ENCODE assay signal across 18 cellular contexts in genomic region chr21:30769724-30770431, GRCh38. TPM values are rescaled to one million over a fixed set of nuclear protein-coding genes. Genes with fewer than 3 reads are reported as not detected.
DNase-seq lines count a peak whose midpoint lies in the region; ATAC-seq and TF ChIP-seq lines count a peak whose summit lies in the region.
"Had no signal": no experiment of that assay in that cellular context is flagged by ENCODE, and none has a peak within 500 bp of the region (broad histone marks: within the 10 kb centered on the region; RNA-seq: fewer than 3 reads in every experiment).

No MANE protein-coding gene starts in this region.

- no peak overlapping the region for H3K4me3 Mint-ChIP-seq in activated naive CD8-positive, alpha-beta T cell treated with anti-CD3 and anti-CD28 coated beads for 36 hours
- H3K4me3 Mint-ChIP-seq: CD4-positive, CD25-positive, alpha-beta regulatory T cell; CD8-positive, alpha-beta memory T cell; GM23338; HFFc6 had no signal

- POLR2A ChIA-PET in HEK293 (lab: Yijun Ruan, JAX) (no interaction called here), RWPE1 (lab: Yijun Ruan, JAX; ENCODE audit: low non-redundant PET) (no interaction called here)

- TF ChIP-seq CTCF in HEK293 (tag by site-specific recombination; IDR thresholded peaks at IDR 0.05), result no peak
- TF ChIP-seq CTCF in RWPE1 (conservative IDR thresholded peaks at IDR 0.05; ENCODE audit: low read depth), result no peak
- TF ChIP-seq CTCF in epithelial cell of esophagus (IDR thresholded peaks at IDR 0.05; ENCODE audit: insufficient read depth, low read depth, low read length, missing control alignments), result no peak
- no peak for TF ChIP-seq CTCF in lower lobe of right lung (IDR thresholded peaks at IDR 0.05)

- peaks cover 8% of the 10 kb centered on the region for H3K27me3 Mint-ChIP-seq in activated naive CD8-positive, alpha-beta T cell treated with anti-CD3 and anti-CD28 coated beads for 36 hours
- H3K27me3 Mint-ChIP-seq: CD4-positive, CD25-positive, alpha-beta regulatory T cell; CD8-positive, alpha-beta memory T cell had no signal

- H3K4me1 ChIP-seq in HEK293 (ENCODE audit: control insufficient read depth, insufficient read depth, low read length), result no peaks in the 10 kb centered on the region
- H3K4me1 ChIP-seq in lower lobe of right lung, result no peaks in the 10 kb centered on the region
- H3K4me1 ChIP-seq: BE2C had no signal

- peak; percentile 57 for DNase-seq in RWPE1 (ENCODE audit: low spot score)
- DNase-seq in epithelial cell of esophagus (ENCODE audit: low read depth), result peak; percentile 3
- DNase-seq in NCI-H2196 (lab: John Stamatoyannopoulos, UW; ENCODE audit: unreplicated experiment), result no peak
- DNase-seq in lower lobe of right lung, result no peak
- DNase-seq in NOMO-1 treated with dmso at 0.1 percent for 144 hours (lab: John Stamatoyannopoulos, UW; ENCODE audit: unreplicated experiment), result no peak
- DNase-seq in activated naive CD8-positive, alpha-beta T cell treated with anti-CD3 and anti-CD28 coated beads for 36 hours, result no peak
- DNase-seq: ACHN; BE2C; C1 segment of cervical spinal cord; CD4-positive, CD25-positive, alpha-beta regulatory T cell; CD8-positive, alpha-beta memory T cell; COR-L47; GF-D8; HCEC 1CT; HFFc6; IMR-90 had no signal

- H3K27ac ChIP-seq in HEK293 (ENCODE audit: extremely low read depth, low read depth, low read length), result no peak overlapping the region
- H3K27ac ChIP-seq in RWPE1, result no peak overlapping the region
- no peak overlapping the region for H3K27ac ChIP-seq in lower lobe of right lung

- H3K4me3 ChIP-seq in HEK293 (ENCODE audit: low read depth, low read length), result no peak overlapping the region
- no peak overlapping the region for H3K4me3 ChIP-seq in epithelial cell of esophagus (ENCODE audit: low read length)
- H3K4me3 ChIP-seq in lower lobe of right lung, result no peak overlapping the region
- H3K4me3 ChIP-seq: GM23338 had no signal

- H3K36me3 Mint-ChIP-seq in activated naive CD8-positive, alpha-beta T cell treated with anti-CD3 and anti-CD28 coated beads for 36 hours, result no peaks in the 10 kb centered on the region
- H3K36me3 Mint-ChIP-seq: CD4-positive, CD25-positive, alpha-beta regulatory T cell; CD8-positive, alpha-beta memory T cell had no signal

- H3K36me3 ChIP-seq in HEK293 (ENCODE audit: control insufficient read depth in 2 of 2, insufficient read depth in 1 of 2, low read length in 2 of 2), result no peaks in the 10 kb centered on the region
- no peaks in the 10 kb centered on the region for H3K36me3 ChIP-seq in lower lobe of right lung
- H3K36me3 ChIP-seq: BE2C had no signal

- ATAC-seq in lower lobe of right lung, result no peak
- ATAC-seq: GM23338 had no signal

- no peaks in the 10 kb centered on the region for H3K4me1 Mint-ChIP-seq in activated naive CD8-positive, alpha-beta T cell treated with anti-CD3 and anti-CD28 coated beads for 36 hours
- H3K4me1 Mint-ChIP-seq: CD4-positive, CD25-positive, alpha-beta regulatory T cell; CD8-positive, alpha-beta memory T cell; GM23338 had no signal

- intact Hi-C loops in lower lobe of right lung (cut with DNase I), result no loop called here

- no peaks in the 10 kb centered on the region for H3K9me3 Mint-ChIP-seq in activated naive CD8-positive, alpha-beta T cell treated with anti-CD3 and anti-CD28 coated beads for 36 hours
- H3K9me3 Mint-ChIP-seq: GM23338 had no signal

- no peak overlapping the region for H3K27ac Mint-ChIP-seq in activated naive CD8-positive, alpha-beta T cell treated with anti-CD3 and anti-CD28 coated beads for 36 hours
- H3K27ac Mint-ChIP-seq: CD4-positive, CD25-positive, alpha-beta regulatory T cell; CD8-positive, alpha-beta memory T cell; GM23338; HFFc6 had no signal

- no peaks in the 10 kb centered on the region for H3K9me3 ChIP-seq in HEK293 (ENCODE audit: control insufficient read depth, insufficient read depth, low read depth, low read length)
- H3K9me3 ChIP-seq in lower lobe of right lung, result no peaks in the 10 kb centered on the region
- H3K9me3 ChIP-seq: BE2C had no signal

- H3K27me3 ChIP-seq in lower lobe of right lung (ENCODE audit: low read depth), result no peaks in the 10 kb centered on the region
- H3K27me3 ChIP-seq: BE2C had no signal

- CTCF ChIA-PET in HEK293 (lab: Yijun Ruan, JAX) (interaction anchor here (0.6 to 0.8 kb wide), 4 partner anchors 9 to 405 kb away, joined by 3 to 4 read pairs (median 4); no protein-coding TSS in a partner anchor), RWPE1 (lab: Yijun Ruan, JAX) (interaction anchor here (0.5 kb wide), 1 partner anchor 352 kb away, joined by 4 read pairs; no protein-coding TSS in a partner anchor)

TF ChIP-seq in HEK293, 187 proteins besides CTCF, POLR2A, EP300 and RAD21 (continues in another document):
- TF ChIP-seq ZNF23 (tag by site-specific recombination; IDR thresholded peaks at IDR 0.05; ENCODE audit: borderline replicate concordance) (no peak), ZNF776 (tag by site-specific recombination; IDR thresholded peaks at IDR 0.05; ENCODE audit: borderline replicate concordance) (no peak), ZNF571 (tag by site-specific recombination; IDR thresholded peaks at IDR 0.05) (no peak), ZNF423 (tag by site-specific recombination; IDR thresholded peaks at IDR 0.05) (no peak), OVOL3 (tag by site-specific recombination; IDR thresholded peaks at IDR 0.05) (no peak), PBX3 (CRISPR knock-in tag; IDR thresholded peaks at IDR 0.05) (no peak), ZBTB44 (tag by site-specific recombination; IDR thresholded peaks at IDR 0.05) (no peak), KLF8 (tag by site-specific recombination; IDR thresholded peaks at IDR 0.05) (peak; percentile 57; the same call in 1 of the 2 replicates), SCRT1 (tag by site-specific recombination; IDR thresholded peaks at IDR 0.05; ENCODE audit: borderline replicate concordance) (no peak), KLF17 (tag by site-specific recombination; IDR thresholded peaks at IDR 0.05) (0 out of 2 replicates have a peak, but pooled peaks have one; percentile 24), ZNF600 (tag by site-specific recombination; IDR thresholded peaks at IDR 0.05) (no peak), ZNF544 (tag by site-specific recombination; IDR thresholded peaks at IDR 0.05) (no peak), ZNF16 (tag by site-specific recombination; IDR thresholded peaks at IDR 0.05; ENCODE audit: low read depth) (no peak), ZFP3 (tag by site-specific recombination; IDR thresholded peaks at IDR 0.05; ENCODE audit: low read depth) (no peak), ZNF302 (tag by site-specific recombination; IDR thresholded peaks at IDR 0.05; ENCODE audit: low read depth) (no peak), ZNF624 (tag by site-specific recombination; IDR thresholded peaks at IDR 0.05) (no peak), ZNF341 (tag by site-specific recombination; IDR thresholded peaks at IDR 0.05; ENCODE audit: low read depth) (no peak)

RNA-seq across cellular contexts. Expression of gene KRTAP21-1, which starts 14.7 kb away (rescaled TPM):
- total RNA-seq in lower lobe of right lung, result not detected
- not detected for total RNA-seq in activated naive CD8-positive, alpha-beta T cell treated with anti-CD3 and anti-CD28 coated beads for 36 hours
- total RNA-seq: CD4-positive, CD25-positive, alpha-beta regulatory T cell; CD8-positive, alpha-beta memory T cell; GM23338; HFFc6; IMR-90 had no signal

RNA-seq across cellular contexts. Expression of gene KRTAP21-2, which starts 22.8 kb away (rescaled TPM):
- total RNA-seq in lower lobe of right lung, result not detected
- not detected for total RNA-seq in activated naive CD8-positive, alpha-beta T cell treated with anti-CD3 and anti-CD28 coated beads for 36 hours
- total RNA-seq: CD4-positive, CD25-positive, alpha-beta regulatory T cell; CD8-positive, alpha-beta memory T cell; GM23338; HFFc6; IMR-90 had no signal

RNA-seq across cellular contexts. Expression of gene KRTAP8-1, which starts 43.2 kb away (rescaled TPM):
- total RNA-seq in lower lobe of right lung, result not detected
- not detected for total RNA-seq in activated naive CD8-positive, alpha-beta T cell treated with anti-CD3 and anti-CD28 coated beads for 36 hours
- total RNA-seq: CD4-positive, CD25-positive, alpha-beta regulatory T cell; CD8-positive, alpha-beta memory T cell; GM23338; HFFc6; IMR-90 had no signal

RNA-seq across cellular contexts. Expression of gene KRTAP21-3, which starts 51.3 kb away (rescaled TPM):
- not detected for total RNA-seq in lower lobe of right lung
- total RNA-seq in activated naive CD8-positive, alpha-beta T cell treated with anti-CD3 and anti-CD28 coated beads for 36 hours, result not detected
- total RNA-seq: CD4-positive, CD25-positive, alpha-beta regulatory T cell; CD8-positive, alpha-beta memory T cell; GM23338; HFFc6; IMR-90 had no signal

RNA-seq across cellular contexts. Expression of gene KRTAP7-1, which starts 59.7 kb away (rescaled TPM):
- not detected for total RNA-seq in lower lobe of right lung
- total RNA-seq in activated naive CD8-positive, alpha-beta T cell treated with anti-CD3 and anti-CD28 coated beads for 36 hours, result not detected
- total RNA-seq: CD4-positive, CD25-positive, alpha-beta regulatory T cell; CD8-positive, alpha-beta memory T cell; GM23338; HFFc6; IMR-90 had no signal

Comparison
In these comparisons a context has a peak if more than half of its experiments do, and no peak if none do; other contexts are left out.
1. DNase-seq: peak in RWPE1 (single experiment) and epithelial cell of esophagus (single experiment); none in NCI-H2196 (single experiment), lower lobe of right lung (single experiment), NOMO-1 treated with dmso at 0.1 percent for 144 hours (single experiment) and activated naive CD8-positive, alpha-beta T cell treated with anti-CD3 and anti-CD28 coated beads for 36 hours (single experiment).